In the genomic region with DNA sequence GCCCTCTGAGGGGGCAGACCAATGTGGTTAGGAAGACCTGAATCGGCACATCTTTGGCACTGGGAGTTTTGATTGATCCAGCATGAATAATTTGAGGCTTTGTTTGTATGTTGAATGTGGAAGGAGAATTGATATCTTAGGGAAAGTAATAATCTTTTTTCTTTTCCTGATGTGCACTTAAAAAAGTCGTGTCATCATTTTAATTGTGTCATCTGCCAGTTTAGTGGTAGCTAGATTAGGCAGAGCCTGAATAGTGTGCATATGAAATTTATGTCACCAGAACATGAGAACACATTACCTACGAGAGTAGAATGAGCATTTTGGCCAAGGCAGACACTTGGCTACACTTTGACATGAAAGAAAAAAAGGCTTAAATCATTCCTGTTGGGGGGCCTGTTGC, we compare ENCODE assay signal across 17 cellular contexts.
"Had no signal": no experiment of that assay in that cellular context is flagged by ENCODE, and none has a peak within 500 bp of the region (broad histone marks: within the 10 kb centered on the region; RNA-seq: fewer than 3 reads in every experiment).

No MANE protein-coding gene starts in this region.

- H3K4me1 Mint-ChIP-seq: neural crest cell; stimulated activated memory B cell treated with anti-CD40 and anti-IgM and Interleukin-4, amounts not matched to agents 10 μg/mL and 1 μg/mL and 100 μg/mL, for 72 hours had no signal

- DNase-seq: cortex of kidney; effector CD4-positive, alpha-beta T cell; head of caudate nucleus; left ventricle myocardium superior; lower lobe of right lung; natural killer cell; pancreas; stimulated activated CD4-positive, alpha-beta T cell treated with anti-CD3 and anti-CD28 coated beads, Interleukin-12 subunit alpha, Interleukin-12 subunit beta, amount 100 ng/mL, for 4 hours; stimulated activated CD4-positive, alpha-beta T cell treated with anti-CD3 and anti-CD28 coated beads, Interleukin-1b, Interleukin-23, amount 100 ng/mL, for 48 hours; stimulated activated CD4-positive, alpha-beta T cell treated with anti-CD3 and anti-CD28 coated beads, Interleukin-4, amount 100 ng/mL, for 1 hour; stimulated activated naive CD8-positive, alpha-beta T cell treated with anti-CD3 and anti-CD28 coated beads, Interleukin-15, Interleukin-2, amounts not matched to agents 100 U/mL and 50 U/mL, for 24 hours; upper lobe of left lung had no signal

- H3K27ac ChIP-seq: lower lobe of right lung, neutrophil, pancreas, thoracic aorta, tibial nerve, upper lobe of left lung had no signal

- H3K36me3 Mint-ChIP-seq: natural killer cell had no signal

- H3K27ac Mint-ChIP-seq: natural killer cell; stimulated activated memory B cell treated with anti-CD40 and anti-IgM and Interleukin-4, amounts not matched to agents 10 μg/mL and 1 μg/mL and 100 μg/mL, for 72 hours had no signal

- H3K27me3 Mint-ChIP-seq: stimulated activated memory B cell treated with anti-CD40 and anti-IgM and Interleukin-4, amounts not matched to agents 10 μg/mL and 1 μg/mL and 100 μg/mL, for 72 hours had no signal

- H3K4me3 Mint-ChIP-seq: natural killer cell; neural crest cell; stimulated activated memory B cell treated with anti-CD40 and anti-IgM and Interleukin-4, amounts not matched to agents 10 μg/mL and 1 μg/mL and 100 μg/mL, for 72 hours had no signal

- H3K9me3 Mint-ChIP-seq: natural killer cell; neural crest cell; stimulated activated memory B cell treated with anti-CD40 and anti-IgM and Interleukin-4, amounts not matched to agents 10 μg/mL and 1 μg/mL and 100 μg/mL, for 72 hours had no signal
